ENCODE assay signal across 8 cellular contexts in genomic region chr16:75250089-75250808, GRCh38. TPM values are rescaled to one million over a fixed set of nuclear protein-coding genes. Genes with fewer than 3 reads are reported as not detected.
DNase-seq lines count a peak whose midpoint lies in the region; ATAC-seq and TF ChIP-seq lines count a peak whose summit lies in the region.

No MANE protein-coding gene starts in this region.

- H3K9me3 ChIP-seq in skeletal muscle satellite cell (replicated peaks; ENCODE audit: low read length): no peaks in the 10 kb centered on the region

- peaks cover 12% of the 10 kb centered on the region for H3K36me3 ChIP-seq in skeletal muscle satellite cell (ENCODE audit: insufficient read depth, low read length)

- H3K4me2 ChIP-seq in skeletal muscle satellite cell (ENCODE audit: low read length): peak overlapping the region; percentile 99

- ATAC-seq in left ventricle myocardium superior (peak; percentile 54), HG03520 (IDR thresholded peaks at IDR 0.05; ENCODE audit: unreplicated experiment) (no peak)

- no peaks in the 10 kb centered on the region for H3K27me3 ChIP-seq in skeletal muscle satellite cell (ENCODE audit: control insufficient read depth, insufficient read depth, low read length)

- DNase-seq in GM12865 (ENCODE audit: low read depth): no peak
- DNase-seq in left ventricle myocardium superior: peak; percentile 78
- no peak for DNase-seq in HPDE6-E6E7 (ENCODE audit: extremely low spot score)
- DNase-seq in GM10266 (ENCODE audit: extremely low spot score): no peak
- no peak for DNase-seq in GM19240 (ENCODE audit: insufficient read length, low spot score)

- intact Hi-C loops in left ventricle myocardium superior (cut with micrococcal nuclease): no loop called here

- H3K9ac ChIP-seq in skeletal muscle satellite cell (ENCODE audit: low read depth, low read length): peak overlapping the region; percentile 99

- TF ChIP-seq CTCF in GM12865 (IDR thresholded peaks at IDR 0.05; ENCODE audit: insufficient read depth, low read depth, low read length, missing control alignments) (no peak), WI38 (IDR thresholded peaks at IDR 0.05; ENCODE audit: low read depth, low read length) (no peak), GM10266 (IDR thresholded peaks at IDR 0.05; ENCODE audit: control insufficient read depth, insufficient read depth, low read depth, missing control alignments) (no peak)

- H3K4me3 ChIP-seq in GM12865 (ENCODE audit: low read depth, low read length) (peak overlapping the region; percentile 60), WI38 (ENCODE audit: low read depth, low read length) (peak overlapping the region; percentile 93), skeletal muscle satellite cell (ENCODE audit: low read length) (peak overlapping the region; percentile 94)

- peaks cover 85% of the 10 kb centered on the region for H3K4me1 ChIP-seq in skeletal muscle satellite cell (ENCODE audit: control insufficient read depth, insufficient read depth, low read length)

RNA-seq across cellular contexts. Expression of gene BCAR1, which starts 1.2 kb away (rescaled TPM):
- 82.9 TPM for total RNA-seq in left ventricle myocardium superior
- total RNA-seq in skeletal muscle satellite cell (2012; rRNA removed): 40.3 and 49.4 TPM in 2 replicates

RNA-seq across cellular contexts. Expression of gene CTRB1, which starts 31.5 kb away (rescaled TPM):
- total RNA-seq in left ventricle myocardium superior: not detected
- total RNA-seq in skeletal muscle satellite cell (2012; rRNA removed): not detected in 2 replicates

RNA-seq across cellular contexts. Expression of gene CTRB2, which starts 43.3 kb away (rescaled TPM):
- total RNA-seq in left ventricle myocardium superior: not detected
- not detected in 2 replicates for total RNA-seq in skeletal muscle satellite cell (2012; rRNA removed)
